ENCODE assay signal across 1 cellular context in genomic region chr6:3794092-3794491, GRCh38.
A peak's percentile ranks its signal among the peaks of the same experiment; 100 is the strongest.
TF ChIP-seq lines count a peak whose summit lies in the region.

No MANE protein-coding gene starts in this region.

TF ChIP-seq in GM12878, 131 proteins besides CTCF, POLR2A, EP300 and RAD21:
- TF ChIP-seq SRF (IDR thresholded peaks at IDR 0.05; ENCODE audit: low read depth in 2 of 2, low read length in 2 of 2) (0 out of 4 replicates have a peak, but pooled peaks of 1 of the 2 experiments have one; percentile 62), TAF1 (IDR thresholded peaks at IDR 0.05; ENCODE audit: borderline replicate concordance, low read depth, low read length) (0 out of 2 replicates have a peak, but pooled peaks have one; percentile 18), IKZF2 (IDR thresholded peaks at IDR 0.05) (peak; percentile 26 to 41; a peak in 2 of 4 replicates), SUPT20H (IDR thresholded peaks at IDR 0.05; ENCODE audit: borderline replicate concordance, control insufficient read depth, low read depth, low read length) (no peak), CHD4 (IDR thresholded peaks at IDR 0.05) (no peak), POU2F2 (IDR thresholded peaks at IDR 0.05; ENCODE audit: borderline replicate concordance, low read depth, low read length) (peak; percentile 98; the same call in 2 of the 3 replicates), IKZF1 (conservative IDR thresholded peaks at IDR 0.05) (0 out of 2 replicates have a peak, but pooled peaks have one; percentile 31), PAX5 (IDR thresholded peaks at IDR 0.05; ENCODE audit: borderline replicate concordance, low read depth, low read length) (peak; percentile 13; the same call in 1 of the 2 replicates), MEF2B (IDR thresholded peaks at IDR 0.05; ENCODE audit: partially characterized antibody, poor library complexity, severe bottlenecking) (no peak), ETV6 (conservative IDR thresholded peaks at IDR 0.05 in 1 of 2, IDR thresholded peaks at IDR 0.05 in 1 of 2; ENCODE audit: borderline replicate concordance in 1 of 2, low read depth in 1 of 2) (no peak), ZNF384 (IDR thresholded peaks at IDR 0.05; ENCODE audit: borderline replicate concordance, low read depth, low read length) (no peak), CBX3 (IDR thresholded peaks at IDR 0.05; ENCODE audit: borderline replicate concordance, low read depth) (no peak), DPF2 (IDR thresholded peaks at IDR 0.05) (no peak), RELB (IDR thresholded peaks at IDR 0.05; ENCODE audit: low read depth) (no peak), CHD2 (IDR thresholded peaks at IDR 0.05; ENCODE audit: borderline replicate concordance, low read depth, low read length) (no peak), TCF12 (IDR thresholded peaks at IDR 0.05; ENCODE audit: low read depth, low read length) (peak; percentile 48; the same call in 1 of the 2 replicates), ZNF622 (IDR thresholded peaks at IDR 0.05) (no peak), NFIC (IDR thresholded peaks at IDR 0.05; ENCODE audit: low read depth, low read length) (0 out of 2 replicates have a peak, but pooled peaks have one; percentile 7), NR2C2 (IDR thresholded peaks at IDR 0.05; ENCODE audit: borderline replicate concordance, control insufficient read depth, insufficient read length, low read depth) (no peak), SPI1 (IDR thresholded peaks at IDR 0.05; ENCODE audit: borderline replicate concordance, insufficient read depth, low read depth, low read length) (peak; percentile 60; the same call in 1 of the 2 replicates), IRF3 (IDR thresholded peaks at IDR 0.05) (no peak), EZH2 (IDR thresholded peaks at IDR 0.05; ENCODE audit: borderline replicate concordance, control insufficient read depth, low read depth, low read length) (no peak), ZNF274 (IDR thresholded peaks at IDR 0.05; ENCODE audit: insufficient read depth, insufficient read length) (no peak), KLF5 (IDR thresholded peaks at IDR 0.05; ENCODE audit: partially characterized antibody) (no peak), GATAD2B (conservative IDR thresholded peaks at IDR 0.05; ENCODE audit: low read depth) (no peak), STAT1 (conservative IDR thresholded peaks at IDR 0.05) (no peak), EED (IDR thresholded peaks at IDR 0.05; ENCODE audit: low read depth) (peak; percentile 29; the same call in 1 of the 2 replicates), FOXM1 (IDR thresholded peaks at IDR 0.05; ENCODE audit: low read depth, low read length) (no peak), SP1 (IDR thresholded peaks at IDR 0.05; ENCODE audit: low read depth, low read length) (peak; percentile 11), BHLHE40 (IDR thresholded peaks at IDR 0.05; ENCODE audit: borderline replicate concordance in 1 of 2, low read depth in 2 of 2, low read length in 1 of 2) (no peak), SMAD5 (IDR thresholded peaks at IDR 0.05; ENCODE audit: low read depth) (no peak), NFYA (IDR thresholded peaks at IDR 0.05; ENCODE audit: borderline replicate concordance, low read depth, low read length) (no peak), RUNX3 (IDR thresholded peaks at IDR 0.05; ENCODE audit: low read length) (peak; percentile 33; the same call in 1 of the 2 replicates)
- TF ChIP-seq, protein P1, sequence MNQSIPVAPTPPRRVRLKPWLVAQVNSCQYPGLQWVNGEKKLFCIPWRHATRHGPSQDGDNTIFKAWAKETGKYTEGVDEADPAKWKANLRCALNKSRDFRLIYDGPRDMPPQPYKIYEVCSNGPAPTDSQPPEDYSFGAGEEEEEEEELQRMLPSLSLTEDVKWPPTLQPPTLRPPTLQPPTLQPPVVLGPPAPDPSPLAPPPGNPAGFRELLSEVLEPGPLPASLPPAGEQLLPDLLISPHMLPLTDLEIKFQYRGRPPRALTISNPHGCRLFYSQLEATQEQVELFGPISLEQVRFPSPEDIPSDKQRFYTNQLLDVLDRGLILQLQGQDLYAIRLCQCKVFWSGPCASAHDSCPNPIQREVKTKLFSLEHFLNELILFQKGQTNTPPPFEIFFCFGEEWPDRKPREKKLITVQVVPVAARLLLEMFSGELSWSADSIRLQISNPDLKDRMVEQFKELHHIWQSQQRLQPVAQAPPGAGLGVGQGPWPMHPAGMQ (IDR thresholded peaks at IDR 0.05; ENCODE audit: borderline replicate concordance) = no peak
- TF ChIP-seq, protein P2, sequence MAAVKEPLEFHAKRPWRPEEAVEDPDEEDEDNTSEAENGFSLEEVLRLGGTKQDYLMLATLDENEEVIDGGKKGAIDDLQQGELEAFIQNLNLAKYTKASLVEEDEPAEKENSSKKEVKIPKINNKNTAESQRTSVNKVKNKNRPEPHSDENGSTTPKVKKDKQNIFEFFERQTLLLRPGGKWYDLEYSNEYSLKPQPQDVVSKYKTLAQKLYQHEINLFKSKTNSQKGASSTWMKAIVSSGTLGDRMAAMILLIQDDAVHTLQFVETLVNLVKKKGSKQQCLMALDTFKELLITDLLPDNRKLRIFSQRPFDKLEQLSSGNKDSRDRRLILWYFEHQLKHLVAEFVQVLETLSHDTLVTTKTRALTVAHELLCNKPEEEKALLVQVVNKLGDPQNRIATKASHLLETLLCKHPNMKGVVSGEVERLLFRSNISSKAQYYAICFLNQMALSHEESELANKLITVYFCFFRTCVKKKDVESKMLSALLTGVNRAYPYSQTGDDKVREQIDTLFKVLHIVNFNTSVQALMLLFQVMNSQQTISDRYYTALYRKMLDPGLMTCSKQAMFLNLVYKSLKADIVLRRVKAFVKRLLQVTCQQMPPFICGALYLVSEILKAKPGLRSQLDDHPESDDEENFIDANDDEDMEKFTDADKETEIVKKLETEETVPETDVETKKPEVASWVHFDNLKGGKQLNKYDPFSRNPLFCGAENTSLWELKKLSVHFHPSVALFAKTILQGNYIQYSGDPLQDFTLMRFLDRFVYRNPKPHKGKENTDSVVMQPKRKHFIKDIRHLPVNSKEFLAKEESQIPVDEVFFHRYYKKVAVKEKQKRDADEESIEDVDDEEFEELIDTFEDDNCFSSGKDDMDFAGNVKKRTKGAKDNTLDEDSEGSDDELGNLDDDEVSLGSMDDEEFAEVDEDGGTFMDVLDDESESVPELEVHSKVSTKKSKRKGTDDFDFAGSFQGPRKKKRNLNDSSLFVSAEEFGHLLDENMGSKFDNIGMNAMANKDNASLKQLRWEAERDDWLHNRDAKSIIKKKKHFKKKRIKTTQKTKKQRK (IDR thresholded peaks at IDR 0.05; ENCODE audit: low read depth, low read length) = no peak
